14 cellular contexts compared by ENCODE assay signal in the genomic region with DNA sequence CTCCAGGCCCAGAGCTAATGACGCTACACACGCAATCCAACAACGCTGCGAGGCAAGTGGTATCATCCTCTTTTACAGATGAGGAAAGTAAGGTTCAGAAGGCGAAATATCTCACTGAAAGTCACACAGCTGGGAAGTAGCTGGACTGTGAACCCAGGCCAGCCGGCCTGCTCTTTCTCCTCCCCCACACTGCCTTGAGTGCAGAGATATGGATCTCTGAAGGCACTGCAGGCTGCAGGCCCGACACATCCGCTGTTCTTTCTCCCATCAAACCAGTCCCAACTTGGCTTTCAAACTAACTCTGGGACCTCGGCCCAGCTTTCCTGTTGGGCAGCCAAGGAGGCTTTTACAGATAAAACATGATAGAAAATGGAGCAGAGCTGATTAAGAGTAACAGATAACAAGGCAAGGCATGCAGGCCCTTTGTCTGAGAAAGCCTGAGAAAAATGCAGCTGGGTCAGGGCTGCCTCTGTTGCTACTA.
DNase-seq lines count a peak whose midpoint lies in the region; ATAC-seq, FAIRE-seq and TF ChIP-seq lines count a peak whose summit lies in the region.
"Had no signal": no experiment of that assay in that cellular context is flagged by ENCODE, and none has a peak within 500 bp of the region (broad histone marks: within the 10 kb centered on the region; RNA-seq: fewer than 3 reads in every experiment).

No MANE protein-coding gene starts in this region.

- WGBS in gastroesophageal sphincter (ENCODE audit: low coverage in 1 of 2), 2 donors = 52% methylated on average over 7 of the region's 9 CpGs; no CpG with 5 or more reads in 1 of the 2 donors
- 24 to 39% methylated on average over 9 of the region's 9 CpGs for WGBS in pancreas, 2 donors

- peaks cover 72 to 99% (median 85%) of the 10 kb centered on the region in 10 experiments for H3K4me1 ChIP-seq in BLaER1 treated with 17β-estradiol and CSF1 and Interleukin-3, amounts not matched to agents 10 nM and 100 nM
- H3K4me1 ChIP-seq in gastroesophageal sphincter = peaks cover 0 to 27% (median 0%) of the 10 kb centered on the region in 3 donors
- H3K4me1 ChIP-seq in pancreas = peaks cover 5 to 35% (median 30%) of the 10 kb centered on the region in 3 donors
- H3K4me1 ChIP-seq: psoas muscle had no signal

- TF ChIP-seq EP300 in gastroesophageal sphincter (IDR thresholded peaks at IDR 0.05) = no peak

- DNase-seq in pancreas (peak; percentile 61 to 82 (median 76)), NCI-H510A treated with DMSO at 0.1 percent for 48 hours (lab: John Stamatoyannopoulos, UW) (no peak), NCI-H1417 (lab: John Stamatoyannopoulos, UW) (no peak), LoVo (ENCODE audit: low spot score) (no peak)
- DNase-seq: activated T-cell treated with anti-CD3 and anti-CD28 coated beads, Interleukin-2, amount 50 U/mL, for 72 hours; COR-L47; foreskin melanocyte; SHP77; stimulated activated naive CD4-positive, alpha-beta T cell had no signal

- H3K4me3 ChIP-seq in BLaER1 treated with 17β-estradiol and CSF1 and Interleukin-3, amounts not matched to agents 10 nM and 100 nM = no peak overlapping the region
- H3K4me3 ChIP-seq in gastroesophageal sphincter (no peak overlapping the region), pancreas (no peak overlapping the region)
- H3K4me3 ChIP-seq: psoas muscle had no signal

- H3K9ac ChIP-seq in BLaER1 treated with 17β-estradiol and CSF1 and Interleukin-3, amounts not matched to agents 10 nM and 100 nM = peak overlapping the region in 4 of 11 experiments; percentile 51 to 63 (median 60); a peak in 9 of 22 replicates

- H3K36me3 ChIP-seq in BLaER1 treated with 17β-estradiol and CSF1 and Interleukin-3, amounts not matched to agents 10 nM and 100 nM = no peaks in the 10 kb centered on the region
- no peaks in the 10 kb centered on the region for H3K36me3 ChIP-seq in gastroesophageal sphincter
- no peaks in the 10 kb centered on the region for H3K36me3 ChIP-seq in pancreas

- H3K27me3 ChIP-seq in BLaER1 treated with 17β-estradiol and CSF1 and Interleukin-3, amounts not matched to agents 10 nM and 100 nM = no peaks in the 10 kb centered on the region
- no peaks in the 10 kb centered on the region for H3K27me3 ChIP-seq in gastroesophageal sphincter
- no peaks in the 10 kb centered on the region for H3K27me3 ChIP-seq in pancreas

- H4K20me1 ChIP-seq in BLaER1 treated with 17β-estradiol and CSF1 and Interleukin-3, amounts not matched to agents 10 nM and 100 nM = no peaks in the 10 kb centered on the region

- H3K4me2 ChIP-seq in BLaER1 treated with 17β-estradiol and CSF1 and Interleukin-3, amounts not matched to agents 10 nM and 100 nM = peak overlapping the region in 10 of 11 experiments; percentile 32 to 93 (median 84); a peak in 19 of 22 replicates

- no peak for FAIRE-seq in pancreas (lab: Jason Lieb, UNC)

- peak overlapping the region in 9 of 11 experiments; percentile 27 to 85 (median 74); a peak in 17 of 22 replicates for H3K27ac ChIP-seq in BLaER1 treated with 17β-estradiol and CSF1 and Interleukin-3, amounts not matched to agents 10 nM and 100 nM
- H3K27ac ChIP-seq in gastroesophageal sphincter = peak overlapping the region in 3 of 4 donors; percentile 47 to 66 (median 65)
- H3K27ac ChIP-seq in pancreas = peak overlapping the region; percentile 41 to 88 (median 75)
- H3K27ac ChIP-seq: psoas muscle had no signal

- no peaks in the 10 kb centered on the region for H3K9me3 ChIP-seq in BLaER1 treated with 17β-estradiol and CSF1 and Interleukin-3, amounts not matched to agents 10 nM and 100 nM (replicated peaks in 1 of 11)
- H3K9me3 ChIP-seq in gastroesophageal sphincter (no peaks in the 10 kb centered on the region), pancreas (no peaks in the 10 kb centered on the region)
- H3K9me3 ChIP-seq: psoas muscle had no signal

- TF ChIP-seq POLR2A in gastroesophageal sphincter (IDR thresholded peaks at IDR 0.05) = no peak

- intact Hi-C loops in pancreas (cut with DNase I) = no loop called here

- peak; percentile 26 for ATAC-seq in SK-N-SH treated with all-trans-retinoic acid at 6 μM for 48 hours
- no peak for ATAC-seq in gastroesophageal sphincter
- peak; percentile 47 to 69 (median 61) for ATAC-seq in pancreas
- no peak for ATAC-seq in HG03457 (IDR thresholded peaks at IDR 0.05; ENCODE audit: unreplicated experiment)
- ATAC-seq: activated T-cell treated with anti-CD3 and anti-CD28 coated beads, Interleukin-2, amount 50 U/mL, for 72 hours; psoas muscle had no signal

- no peak for TF ChIP-seq CTCF in gastroesophageal sphincter (IDR thresholded peaks at IDR 0.05)
- TF ChIP-seq CTCF in pancreas (IDR thresholded peaks at IDR 0.05) = no peak

TF ChIP-seq in SK-N-SH treated with all-trans-retinoic acid at 6 μM for 48 hours, 23 proteins besides CTCF, POLR2A, EP300 and RAD21 (continues in another document):
- TF ChIP-seq ZNF565 (CRISPR knock-in tag; conservative IDR thresholded peaks at IDR 0.05; ENCODE audit: low read depth) (no peak), CSDC2 (CRISPR knock-in tag; IDR thresholded peaks at IDR 0.05) (0 out of 2 replicates have a peak, but pooled peaks have one; percentile 15), TCF4 (CRISPR knock-in tag; IDR thresholded peaks at IDR 0.05; ENCODE audit: borderline replicate concordance) (no peak; the same call in 1 of the 2 replicates), ZFP30 (CRISPR knock-in tag; IDR thresholded peaks at IDR 0.05) (no peak), ISL1 (CRISPR knock-in tag; IDR thresholded peaks at IDR 0.05) (peak; percentile 91), ZNF8 (CRISPR knock-in tag; IDR thresholded peaks at IDR 0.05) (no peak), OSR1 (CRISPR knock-in tag; IDR thresholded peaks at IDR 0.05) (no peak), TSHZ2 (CRISPR knock-in tag; IDR thresholded peaks at IDR 0.05) (peak; percentile 61; the same call in 1 of the 2 replicates), CSRNP3 (CRISPR knock-in tag; IDR thresholded peaks at IDR 0.05) (no peak), BACH2 (CRISPR knock-in tag; IDR thresholded peaks at IDR 0.05; ENCODE audit: borderline replicate concordance) (no peak), ZC3H10 (CRISPR knock-in tag; IDR thresholded peaks at IDR 0.05) (no peak)
- TF ChIP-seq, protein P1, sequence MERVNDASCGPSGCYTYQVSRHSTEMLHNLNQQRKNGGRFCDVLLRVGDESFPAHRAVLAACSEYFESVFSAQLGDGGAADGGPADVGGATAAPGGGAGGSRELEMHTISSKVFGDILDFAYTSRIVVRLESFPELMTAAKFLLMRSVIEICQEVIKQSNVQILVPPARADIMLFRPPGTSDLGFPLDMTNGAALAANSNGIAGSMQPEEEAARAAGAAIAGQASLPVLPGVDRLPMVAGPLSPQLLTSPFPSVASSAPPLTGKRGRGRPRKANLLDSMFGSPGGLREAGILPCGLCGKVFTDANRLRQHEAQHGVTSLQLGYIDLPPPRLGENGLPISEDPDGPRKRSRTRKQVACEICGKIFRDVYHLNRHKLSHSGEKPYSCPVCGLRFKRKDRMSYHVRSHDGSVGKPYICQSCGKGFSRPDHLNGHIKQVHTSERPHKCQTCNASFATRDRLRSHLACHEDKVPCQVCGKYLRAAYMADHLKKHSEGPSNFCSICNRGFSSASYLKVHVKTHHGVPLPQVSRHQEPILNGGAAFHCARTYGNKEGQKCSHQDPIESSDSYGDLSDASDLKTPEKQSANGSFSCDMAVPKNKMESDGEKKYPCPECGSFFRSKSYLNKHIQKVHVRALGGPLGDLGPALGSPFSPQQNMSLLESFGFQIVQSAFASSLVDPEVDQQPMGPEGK (CRISPR knock-in tag; IDR thresholded peaks at IDR 0.05; ENCODE audit: borderline replicate concordance) = no peak

Comparison
In these comparisons a context has a peak if more than half of its experiments do, and no peak if none do; other contexts are left out.
1. ATAC-seq: peak in SK-N-SH treated with all-trans-retinoic acid at 6 μM for 48 hours (single experiment) and pancreas (4 of 4); none in gastroesophageal sphincter (single experiment) and HG03457 (single experiment).
2. DNase-seq: peak in pancreas (6 of 6); none in NCI-H510A treated with DMSO at 0.1 percent for 48 hours (single experiment), NCI-H1417 (0 of 3) and LoVo (single experiment).
3. Peak in every context shown above with its lines, with median percentiles within 50 percentile points of each other: H3K27ac ChIP-seq.